ENCODE assay signal across 13 cellular contexts in the genomic region with DNA sequence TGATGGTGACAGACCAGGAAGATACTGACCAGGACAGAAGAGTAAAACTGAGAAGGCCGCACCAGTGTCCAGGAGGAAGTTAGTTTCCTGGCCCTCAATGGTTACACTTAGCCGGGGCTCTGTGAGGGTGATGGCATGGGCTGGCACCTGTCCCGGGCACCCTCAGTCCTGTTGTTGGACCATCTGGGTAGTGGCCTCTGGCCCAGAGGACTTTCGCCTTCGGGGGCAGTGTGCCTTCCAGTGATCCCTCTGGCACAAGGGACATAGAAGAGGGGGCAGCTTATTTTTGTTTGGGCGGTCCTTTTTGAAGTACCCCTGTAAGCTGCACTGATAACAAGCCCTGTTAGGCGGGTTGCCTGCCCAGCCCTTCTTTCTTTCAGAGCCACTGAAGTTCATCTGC.
"Had no signal": no experiment of that assay in that cellular context is flagged by ENCODE, and none has a peak within 500 bp of the region (broad histone marks: within the 10 kb centered on the region; RNA-seq: fewer than 3 reads in every experiment).

No MANE protein-coding gene starts in this region.

- H3K79me2 ChIP-seq: hepatocyte had no signal

- H3K27me3 Mint-ChIP-seq: activated CD4-positive, alpha-beta memory T cell treated with anti-CD3 and anti-CD28 coated beads for 36 hours; brain; dendritic cell treated with granulocyte-macrophage colony-stimulating factor and Interleukin-4, amounts not matched to agents 40 ng/mL and 50 ng/mL, for 4 days had no signal

- H2AFZ ChIP-seq: hepatocyte had no signal

- H3K9me3 Mint-ChIP-seq: dendritic cell treated with granulocyte-macrophage colony-stimulating factor and Interleukin-4, amounts not matched to agents 40 ng/mL and 50 ng/mL, for 4 days had no signal

- H3K27me3 ChIP-seq: hepatocyte, neutrophil, tibial nerve, vagina had no signal

- DNase-seq: activated CD4-positive, alpha-beta memory T cell treated with anti-CD3 and anti-CD28 coated beads for 36 hours; activated CD8-positive, alpha-beta memory T cell treated with anti-CD3 and anti-CD28 coated beads, Interleukin-2, amount 50 U/mL, for 48 hours; activated naive CD4-positive, alpha-beta T cell treated with anti-CD3 and anti-CD28 coated beads for 36 hours; amygdala; kidney glomerular epithelial cell; retina; stimulated activated CD4-positive, alpha-beta T cell treated with anti-CD3 and anti-CD28 coated beads, Interleukin-4, amount 100 ng/mL, for 4 hours had no signal

- H3K4me3 Mint-ChIP-seq: activated CD4-positive, alpha-beta memory T cell treated with anti-CD3 and anti-CD28 coated beads for 36 hours; activated naive CD4-positive, alpha-beta T cell treated with anti-CD3 and anti-CD28 coated beads for 36 hours; brain; dendritic cell treated with granulocyte-macrophage colony-stimulating factor and Interleukin-4, amounts not matched to agents 40 ng/mL and 50 ng/mL, for 4 days had no signal

- H3K4me3 ChIP-seq: hepatocyte, tibial nerve, vagina had no signal

- H3K4me1 Mint-ChIP-seq: brain had no signal

- H3K9me3 ChIP-seq: neutrophil, vagina had no signal

- H3K27ac Mint-ChIP-seq: activated CD4-positive, alpha-beta memory T cell treated with anti-CD3 and anti-CD28 coated beads for 36 hours; activated naive CD4-positive, alpha-beta T cell treated with anti-CD3 and anti-CD28 coated beads for 36 hours; brain had no signal

- H3K36me3 ChIP-seq: neutrophil, tibial nerve, vagina had no signal

- H3K4me2 ChIP-seq: hepatocyte had no signal

- H3K4me1 ChIP-seq: tibial nerve, vagina had no signal

- H3K36me3 Mint-ChIP-seq: brain had no signal
